ENCODE assay signal across 8 cellular contexts in genomic region chrX:49163555-49164419, GRCh38. TPM values are rescaled to one million over a fixed set of nuclear protein-coding genes. Genes with fewer than 3 reads are reported as not detected.
DNase-seq lines count a peak whose midpoint lies in the region; ATAC-seq and TF ChIP-seq lines count a peak whose summit lies in the region.

No MANE protein-coding gene starts in this region.

- peak overlapping the region; percentile 69 for H3K4me3 Mint-ChIP-seq in activated CD8-positive, alpha-beta T cell treated with anti-CD3 and anti-CD28 coated beads for 36 hours

- intact Hi-C loops in activated CD8-positive, alpha-beta T cell treated with anti-CD3 and anti-CD28 coated beads for 36 hours (cut with micrococcal nuclease), result no loop called here

- ATAC-seq in GM19025 (IDR thresholded peaks at IDR 0.05; ENCODE audit: low read depth, unreplicated experiment) (peak; percentile 43), HG03460 (IDR thresholded peaks at IDR 0.05; ENCODE audit: unreplicated experiment) (peak; percentile 36)
- ATAC-seq in activated CD8-positive, alpha-beta T cell treated with anti-CD3 and anti-CD28 coated beads for 36 hours, result peak; percentile 64

- H3K9me3 Mint-ChIP-seq in activated CD8-positive, alpha-beta T cell treated with anti-CD3 and anti-CD28 coated beads for 36 hours, result no peaks in the 10 kb centered on the region

- POLR2A ChIA-PET in activated CD8-positive, alpha-beta T cell treated with anti-CD3 and anti-CD28 coated beads for 36 hours (lab: Charles Lee), result interaction anchor here (1.0 kb wide), 1 partner anchor 13 kb away, joined by 3 read pairs; no protein-coding TSS in a partner anchor

- CTCF ChIA-PET in activated CD8-positive, alpha-beta T cell treated with anti-CD3 and anti-CD28 coated beads for 36 hours (lab: Charles Lee), result interaction anchor here (1.3 to 6.1 kb wide), 3 partner anchors 9 to 112 kb away, joined by 3 to 34 read pairs (median 6); no protein-coding TSS in a partner anchor

- peak overlapping the region; percentile 92 for H3K27ac Mint-ChIP-seq in activated CD8-positive, alpha-beta T cell treated with anti-CD3 and anti-CD28 coated beads for 36 hours

- H3K36me3 Mint-ChIP-seq in activated CD8-positive, alpha-beta T cell treated with anti-CD3 and anti-CD28 coated beads for 36 hours (ENCODE audit: low read depth), result no peaks in the 10 kb centered on the region

- no peaks in the 10 kb centered on the region for H3K27me3 Mint-ChIP-seq in activated CD8-positive, alpha-beta T cell treated with anti-CD3 and anti-CD28 coated beads for 36 hours

- H3K4me1 Mint-ChIP-seq in activated CD8-positive, alpha-beta T cell treated with anti-CD3 and anti-CD28 coated beads for 36 hours (ENCODE audit: low read depth), result peaks cover 25% of the 10 kb centered on the region

- peak; percentile 70 for TF ChIP-seq CTCF in activated CD8-positive, alpha-beta T cell treated with anti-CD3 and anti-CD28 coated beads for 36 hours (IDR thresholded peaks at IDR 0.05)

- DNase-seq in AML-193 (lab: John Stamatoyannopoulos, UW) (peak; percentile 46 to 52), NCI-H82 (lab: John Stamatoyannopoulos, UW) (peak; percentile 89), medulla oblongata (ENCODE audit: extremely low spot score) (peak; percentile 89)
- peak; percentile 82 for DNase-seq in activated CD8-positive, alpha-beta T cell treated with anti-CD3 and anti-CD28 coated beads for 36 hours
- DNase-seq in effector CD4-positive, alpha-beta T cell, result peak; percentile 68
- peak; percentile 51 for DNase-seq in stimulated activated CD8-positive, alpha-beta memory T cell treated with anti-CD3 and anti-CD28 coated beads, Interleukin-12 subunit alpha, Interleukin-12 subunit beta, amount 100 ng/mL, for 1 hour (ENCODE audit: low read depth)

RNA-seq across cellular contexts. Expression of gene MAGIX, which starts 1.2 kb away (rescaled TPM):
- under 1 TPM; 0.54 to 0.87 TPM for total RNA-seq in activated CD8-positive, alpha-beta T cell treated with anti-CD3 and anti-CD28 coated beads for 36 hours

RNA-seq across cellular contexts. Expression of gene PLP2, which starts 7.9 kb away (rescaled TPM):
- 100 to 1,000 TPM; 130 to 136 TPM for total RNA-seq in activated CD8-positive, alpha-beta T cell treated with anti-CD3 and anti-CD28 coated beads for 36 hours

RNA-seq across cellular contexts. Expression of gene PRICKLE3, which starts 22.4 kb away (rescaled TPM):
- total RNA-seq in activated CD8-positive, alpha-beta T cell treated with anti-CD3 and anti-CD28 coated beads for 36 hours, result 10 to 100 TPM; 25.9 TPM

RNA-seq across cellular contexts. Expression of gene SYP, which starts 36.2 kb away (rescaled TPM):
- 10 to 100 TPM; 10.2 to 11.4 TPM for total RNA-seq in activated CD8-positive, alpha-beta T cell treated with anti-CD3 and anti-CD28 coated beads for 36 hours

RNA-seq across cellular contexts. Expression of gene GPKOW, which starts 40.3 kb away (rescaled TPM):
- total RNA-seq in activated CD8-positive, alpha-beta T cell treated with anti-CD3 and anti-CD28 coated beads for 36 hours, result 10 to 100 TPM; 18.5 to 19.0 TPM

Comparison
In these comparisons a context has a peak if more than half of its experiments do, and no peak if none do; other contexts are left out.
1. Peak in every context shown above with its lines: DNase-seq and ATAC-seq.